ENCODE assay signal across 1 cellular context in genomic region chr4:189940178-189941004, GRCh38.
TF ChIP-seq lines count a peak whose summit lies in the region.

FRG1 (plus strand) TSS chr4:189940872; CDS start chr4:189941010, 138 bp downstream.

TF ChIP-seq in GM12878, 131 proteins besides CTCF, POLR2A, EP300 and RAD21 (continued from another document and continues in another):
- TF ChIP-seq SIX5 (IDR thresholded peaks at IDR 0.05; ENCODE audit: low read depth, low read length, severe bottlenecking) (peak; percentile 57), NR2C1 (IDR thresholded peaks at IDR 0.05) (peak; percentile 94), TCF12 (IDR thresholded peaks at IDR 0.05; ENCODE audit: low read depth, low read length) (peak; percentile 69), ZNF384 (IDR thresholded peaks at IDR 0.05; ENCODE audit: borderline replicate concordance, low read depth, low read length) (no peak), TCF3 (IDR thresholded peaks at IDR 0.05; ENCODE audit: borderline replicate concordance, insufficient read depth, low read depth, low read length) (0 out of 2 replicates have a peak, but pooled peaks have one; percentile 62), IKZF1 (conservative IDR thresholded peaks at IDR 0.05) (peak; percentile 93), POU2F2 (IDR thresholded peaks at IDR 0.05; ENCODE audit: borderline replicate concordance, low read depth, low read length) (peak; percentile 75; the same call in 2 of the 3 replicates), RUNX3 (IDR thresholded peaks at IDR 0.05; ENCODE audit: low read length) (peak; percentile 3; the same call in 1 of the 2 replicates), CREB1 (IDR thresholded peaks at IDR 0.05; ENCODE audit: low read depth) (peak; percentile 85), ZNF217 (IDR thresholded peaks at IDR 0.05) (peak; percentile 42; the same call in 1 of the 2 replicates), JUND (IDR thresholded peaks at IDR 0.05; ENCODE audit: low read depth, low read length) (0 out of 2 replicates have a peak, but pooled peaks have one; percentile 34), MEF2B (IDR thresholded peaks at IDR 0.05; ENCODE audit: partially characterized antibody, poor library complexity, severe bottlenecking) (peak; percentile 56), HDAC6 (IDR thresholded peaks at IDR 0.05; ENCODE audit: unreplicated experiment) (no peak), SUZ12 (IDR thresholded peaks at IDR 0.05; ENCODE audit: unreplicated experiment) (no peak), POLR2AphosphoS2 (IDR thresholded peaks at IDR 0.05; ENCODE audit: low read depth, low read length) (0 out of 2 replicates have a peak, but pooled peaks have one; percentile 37), GATAD2B (conservative IDR thresholded peaks at IDR 0.05; ENCODE audit: low read depth) (peak; percentile 96), ZNF687 (IDR thresholded peaks at IDR 0.05) (peak; percentile 85), MXI1 (IDR thresholded peaks at IDR 0.05; ENCODE audit: low read depth, low read length) (0 out of 2 replicates have a peak, but pooled peaks have one; percentile 71), FOXK2 (IDR thresholded peaks at IDR 0.05) (no peak), CHD2 (IDR thresholded peaks at IDR 0.05; ENCODE audit: borderline replicate concordance, low read depth, low read length) (peak; percentile 80; the same call in 1 of the 2 replicates), RBBP5 (conservative IDR thresholded peaks at IDR 0.05) (no peak), IRF4 (IDR thresholded peaks at IDR 0.05; ENCODE audit: low read depth, low read length) (0 out of 2 replicates have a peak, but pooled peaks have one; percentile 17), RCOR1 (conservative IDR thresholded peaks at IDR 0.05; ENCODE audit: low read depth, low read length) (peak; percentile 77; the same call in 1 of the 2 replicates), CBFB (IDR thresholded peaks at IDR 0.05; ENCODE audit: low read depth) (peak; percentile 83), BRCA1 (IDR thresholded peaks at IDR 0.05; ENCODE audit: low read depth, low read length) (no peak), SUPT20H (IDR thresholded peaks at IDR 0.05; ENCODE audit: borderline replicate concordance, control insufficient read depth, low read depth, low read length) (no peak), ESRRA (IDR thresholded peaks at IDR 0.05; ENCODE audit: low read length) (peak; percentile 39; the same call in 1 of the 2 replicates), CBX3 (IDR thresholded peaks at IDR 0.05; ENCODE audit: borderline replicate concordance, low read depth) (no peak), E2F4 (IDR thresholded peaks at IDR 0.05; ENCODE audit: low read depth, low read length) (peak; percentile 81), SP1 (IDR thresholded peaks at IDR 0.05; ENCODE audit: low read depth, low read length) (peak; percentile 79), RAD51 (IDR thresholded peaks at IDR 0.05) (no peak), KDM1A (IDR thresholded peaks at IDR 0.05; ENCODE audit: borderline replicate concordance) (no peak), ZSCAN29 (IDR thresholded peaks at IDR 0.05) (no peak), ZNF622 (IDR thresholded peaks at IDR 0.05) (no peak), DPF2 (IDR thresholded peaks at IDR 0.05) (peak; percentile 79; the same call in 1 of the 2 replicates), ETV6 (conservative IDR thresholded peaks at IDR 0.05 in 1 of 2, IDR thresholded peaks at IDR 0.05 in 1 of 2; ENCODE audit: borderline replicate concordance in 1 of 2, low read depth in 1 of 2) (no peak), ZNF24 (IDR thresholded peaks at IDR 0.05) (peak; percentile 88), TCF7 (IDR thresholded peaks at IDR 0.05; ENCODE audit: borderline replicate concordance) (peak; percentile 58; the same call in 1 of the 2 replicates)
- TF ChIP-seq, protein P1, sequence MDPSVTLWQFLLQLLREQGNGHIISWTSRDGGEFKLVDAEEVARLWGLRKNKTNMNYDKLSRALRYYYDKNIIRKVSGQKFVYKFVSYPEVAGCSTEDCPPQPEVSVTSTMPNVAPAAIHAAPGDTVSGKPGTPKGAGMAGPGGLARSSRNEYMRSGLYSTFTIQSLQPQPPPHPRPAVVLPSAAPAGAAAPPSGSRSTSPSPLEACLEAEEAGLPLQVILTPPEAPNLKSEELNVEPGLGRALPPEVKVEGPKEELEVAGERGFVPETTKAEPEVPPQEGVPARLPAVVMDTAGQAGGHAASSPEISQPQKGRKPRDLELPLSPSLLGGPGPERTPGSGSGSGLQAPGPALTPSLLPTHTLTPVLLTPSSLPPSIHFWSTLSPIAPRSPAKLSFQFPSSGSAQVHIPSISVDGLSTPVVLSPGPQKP (IDR thresholded peaks at IDR 0.05; ENCODE audit: low read depth, low read length), result peak; percentile 81; the same call in 1 of the 2 replicates
- TF ChIP-seq, protein P2, sequence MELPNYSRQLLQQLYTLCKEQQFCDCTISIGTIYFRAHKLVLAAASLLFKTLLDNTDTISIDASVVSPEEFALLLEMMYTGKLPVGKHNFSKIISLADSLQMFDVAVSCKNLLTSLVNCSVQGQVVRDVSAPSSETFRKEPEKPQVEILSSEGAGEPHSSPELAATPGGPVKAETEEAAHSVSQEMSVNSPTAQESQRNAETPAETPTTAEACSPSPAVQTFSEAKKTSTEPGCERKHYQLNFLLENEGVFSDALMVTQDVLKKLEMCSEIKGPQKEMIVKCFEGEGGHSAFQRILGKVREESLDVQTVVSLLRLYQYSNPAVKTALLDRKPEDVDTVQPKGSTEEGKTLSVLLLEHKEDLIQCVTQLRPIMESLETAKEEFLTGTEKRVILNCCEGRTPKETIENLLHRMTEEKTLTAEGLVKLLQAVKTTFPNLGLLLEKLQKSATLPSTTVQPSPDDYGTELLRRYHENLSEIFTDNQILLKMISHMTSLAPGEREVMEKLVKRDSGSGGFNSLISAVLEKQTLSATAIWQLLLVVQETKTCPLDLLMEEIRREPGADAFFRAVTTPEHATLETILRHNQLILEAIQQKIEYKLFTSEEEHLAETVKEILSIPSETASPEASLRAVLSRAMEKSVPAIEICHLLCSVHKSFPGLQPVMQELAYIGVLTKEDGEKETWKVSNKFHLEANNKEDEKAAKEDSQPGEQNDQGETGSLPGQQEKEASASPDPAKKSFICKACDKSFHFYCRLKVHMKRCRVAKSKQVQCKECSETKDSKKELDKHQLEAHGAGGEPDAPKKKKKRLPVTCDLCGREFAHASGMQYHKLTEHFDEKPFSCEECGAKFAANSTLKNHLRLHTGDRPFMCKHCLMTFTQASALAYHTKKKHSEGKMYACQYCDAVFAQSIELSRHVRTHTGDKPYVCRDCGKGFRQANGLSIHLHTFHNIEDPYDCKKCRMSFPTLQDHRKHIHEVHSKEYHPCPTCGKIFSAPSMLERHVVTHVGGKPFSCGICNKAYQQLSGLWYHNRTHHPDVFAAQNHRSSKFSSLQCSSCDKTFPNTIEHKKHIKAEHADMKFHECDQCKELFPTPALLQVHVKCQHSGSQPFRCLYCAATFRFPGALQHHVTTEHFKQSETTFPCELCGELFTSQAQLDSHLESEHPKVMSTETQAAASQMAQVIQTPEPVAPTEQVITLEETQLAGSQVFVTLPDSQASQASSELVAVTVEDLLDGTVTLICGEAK (IDR thresholded peaks at IDR 0.05; ENCODE audit: borderline replicate concordance), result peak; percentile 76
- TF ChIP-seq, protein P3, sequence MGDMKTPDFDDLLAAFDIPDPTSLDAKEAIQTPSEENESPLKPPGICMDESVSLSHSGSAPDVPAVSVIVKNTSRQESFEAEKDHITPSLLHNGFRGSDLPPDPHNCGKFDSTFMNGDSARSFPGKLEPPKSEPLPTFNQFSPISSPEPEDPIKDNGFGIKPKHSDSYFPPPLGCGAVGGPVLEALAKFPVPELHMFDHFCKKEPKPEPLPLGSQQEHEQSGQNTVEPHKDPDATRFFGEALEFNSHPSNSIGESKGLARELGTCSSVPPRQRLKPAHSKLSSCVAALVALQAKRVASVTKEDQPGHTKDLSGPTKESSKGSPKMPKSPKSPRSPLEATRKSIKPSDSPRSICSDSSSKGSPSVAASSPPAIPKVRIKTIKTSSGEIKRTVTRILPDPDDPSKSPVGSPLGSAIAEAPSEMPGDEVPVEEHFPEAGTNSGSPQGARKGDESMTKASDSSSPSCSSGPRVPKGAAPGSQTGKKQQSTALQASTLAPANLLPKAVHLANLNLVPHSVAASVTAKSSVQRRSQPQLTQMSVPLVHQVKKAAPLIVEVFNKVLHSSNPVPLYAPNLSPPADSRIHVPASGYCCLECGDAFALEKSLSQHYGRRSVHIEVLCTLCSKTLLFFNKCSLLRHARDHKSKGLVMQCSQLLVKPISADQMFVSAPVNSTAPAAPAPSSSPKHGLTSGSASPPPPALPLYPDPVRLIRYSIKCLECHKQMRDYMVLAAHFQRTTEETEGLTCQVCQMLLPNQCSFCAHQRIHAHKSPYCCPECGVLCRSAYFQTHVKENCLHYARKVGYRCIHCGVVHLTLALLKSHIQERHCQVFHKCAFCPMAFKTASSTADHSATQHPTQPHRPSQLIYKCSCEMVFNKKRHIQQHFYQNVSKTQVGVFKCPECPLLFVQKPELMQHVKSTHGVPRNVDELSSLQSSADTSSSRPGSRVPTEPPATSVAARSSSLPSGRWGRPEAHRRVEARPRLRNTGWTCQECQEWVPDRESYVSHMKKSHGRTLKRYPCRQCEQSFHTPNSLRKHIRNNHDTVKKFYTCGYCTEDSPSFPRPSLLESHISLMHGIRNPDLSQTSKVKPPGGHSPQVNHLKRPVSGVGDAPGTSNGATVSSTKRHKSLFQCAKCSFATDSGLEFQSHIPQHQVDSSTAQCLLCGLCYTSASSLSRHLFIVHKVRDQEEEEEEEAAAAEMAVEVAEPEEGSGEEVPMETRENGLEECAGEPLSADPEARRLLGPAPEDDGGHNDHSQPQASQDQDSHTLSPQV (IDR thresholded peaks at IDR 0.05), result peak; percentile 90
- TF ChIP-seq, protein P4, sequence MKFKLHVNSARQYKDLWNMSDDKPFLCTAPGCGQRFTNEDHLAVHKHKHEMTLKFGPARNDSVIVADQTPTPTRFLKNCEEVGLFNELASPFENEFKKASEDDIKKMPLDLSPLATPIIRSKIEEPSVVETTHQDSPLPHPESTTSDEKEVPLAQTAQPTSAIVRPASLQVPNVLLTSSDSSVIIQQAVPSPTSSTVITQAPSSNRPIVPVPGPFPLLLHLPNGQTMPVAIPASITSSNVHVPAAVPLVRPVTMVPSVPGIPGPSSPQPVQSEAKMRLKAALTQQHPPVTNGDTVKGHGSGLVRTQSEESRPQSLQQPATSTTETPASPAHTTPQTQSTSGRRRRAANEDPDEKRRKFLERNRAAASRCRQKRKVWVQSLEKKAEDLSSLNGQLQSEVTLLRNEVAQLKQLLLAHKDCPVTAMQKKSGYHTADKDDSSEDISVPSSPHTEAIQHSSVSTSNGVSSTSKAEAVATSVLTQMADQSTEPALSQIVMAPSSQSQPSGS (IDR thresholded peaks at IDR 0.05; ENCODE audit: low read length), result no peak; the same call in 1 of the 2 replicates
- TF ChIP-seq, protein P5, sequence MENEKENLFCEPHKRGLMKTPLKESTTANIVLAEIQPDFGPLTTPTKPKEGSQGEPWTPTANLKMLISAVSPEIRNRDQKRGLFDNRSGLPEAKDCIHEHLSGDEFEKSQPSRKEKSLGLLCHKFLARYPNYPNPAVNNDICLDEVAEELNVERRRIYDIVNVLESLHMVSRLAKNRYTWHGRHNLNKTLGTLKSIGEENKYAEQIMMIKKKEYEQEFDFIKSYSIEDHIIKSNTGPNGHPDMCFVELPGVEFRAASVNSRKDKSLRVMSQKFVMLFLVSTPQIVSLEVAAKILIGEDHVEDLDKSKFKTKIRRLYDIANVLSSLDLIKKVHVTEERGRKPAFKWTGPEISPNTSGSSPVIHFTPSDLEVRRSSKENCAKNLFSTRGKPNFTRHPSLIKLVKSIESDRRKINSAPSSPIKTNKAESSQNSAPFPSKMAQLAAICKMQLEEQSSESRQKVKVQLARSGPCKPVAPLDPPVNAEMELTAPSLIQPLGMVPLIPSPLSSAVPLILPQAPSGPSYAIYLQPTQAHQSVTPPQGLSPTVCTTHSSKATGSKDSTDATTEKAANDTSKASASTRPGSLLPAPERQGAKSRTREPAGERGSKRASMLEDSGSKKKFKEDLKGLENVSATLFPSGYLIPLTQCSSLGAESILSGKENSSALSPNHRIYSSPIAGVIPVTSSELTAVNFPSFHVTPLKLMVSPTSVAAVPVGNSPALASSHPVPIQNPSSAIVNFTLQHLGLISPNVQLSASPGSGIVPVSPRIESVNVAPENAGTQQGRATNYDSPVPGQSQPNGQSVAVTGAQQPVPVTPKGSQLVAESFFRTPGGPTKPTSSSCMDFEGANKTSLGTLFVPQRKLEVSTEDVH (IDR thresholded peaks at IDR 0.05; ENCODE audit: low read depth, partially characterized antibody), result peak; percentile 62
